ENCODE assay signal across 8 cellular contexts in the genomic region with DNA sequence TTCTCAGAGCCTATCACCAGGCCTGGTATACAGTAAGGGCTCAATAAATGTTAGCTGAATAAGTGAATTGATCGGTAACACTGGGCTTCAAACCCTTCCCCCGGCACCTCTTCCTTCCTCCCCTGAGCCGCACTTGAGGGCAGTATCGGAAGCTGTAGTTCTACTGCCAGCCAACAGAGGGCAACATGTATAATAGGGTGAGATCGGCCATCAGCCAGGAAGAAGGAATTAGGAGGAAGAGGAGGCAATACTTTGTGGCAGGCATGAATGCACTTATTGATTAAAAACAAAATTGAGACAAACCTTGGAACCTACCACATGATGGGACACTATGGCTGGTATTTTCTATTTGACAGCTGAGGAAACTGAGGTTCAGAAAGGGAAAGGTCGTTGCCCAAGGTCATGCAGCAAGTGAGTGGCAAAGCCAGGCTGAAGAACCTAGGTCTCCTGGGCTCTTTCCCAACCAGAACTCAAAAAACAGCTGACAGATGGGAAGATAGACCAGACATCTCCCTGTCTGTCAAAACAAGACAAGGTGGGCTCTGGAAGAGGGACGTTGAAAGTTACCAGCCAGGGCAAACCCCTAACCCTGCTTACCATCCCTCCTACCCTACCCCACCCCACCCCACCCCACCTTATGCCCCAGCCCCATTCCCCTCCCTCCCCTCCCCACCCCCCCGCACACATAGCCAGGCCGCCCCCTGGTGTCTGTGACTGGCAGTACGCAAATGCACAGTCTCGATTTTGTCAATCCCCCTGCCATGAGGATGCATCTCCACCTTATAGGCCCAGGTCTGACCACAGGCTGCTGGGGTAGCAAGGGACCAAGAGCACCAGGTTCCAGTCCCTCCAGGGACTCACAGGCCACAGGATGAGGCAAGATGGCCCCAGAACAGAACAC.
A peak's percentile ranks its signal among the peaks of the same experiment; 100 is the strongest.
DNase-seq lines count a peak whose midpoint lies in the region; ATAC-seq and TF ChIP-seq lines count a peak whose summit lies in the region.

No MANE protein-coding gene starts in this region.

- H3K27ac ChIP-seq in right cardiac atrium (ENCODE audit: low read length) (no peak overlapping the region), OCI-LY7 (ENCODE audit: low read depth, low read length, poor library complexity, severe bottlenecking) (no peak overlapping the region)

- no peaks in the 10 kb centered on the region for H4K20me1 ChIP-seq in OCI-LY7 (ENCODE audit: insufficient read depth, low read length)

- TF ChIP-seq CTCF in OCI-LY7 (conservative IDR thresholded peaks at IDR 0.05; ENCODE audit: low read length): peak; percentile 80

- intact Hi-C loops in Right ventricle myocardium inferior (cut with DNase I): no loop called here
- intact Hi-C loops in right cardiac atrium (cut with DNase I): loop anchor here in 1 of 4 donors (10.0 kb wide), 1 partner anchor 173 kb away; no protein-coding TSS in a partner anchor
- intact Hi-C loops in OCI-LY7 (cut with micrococcal nuclease; ENCODE audit: unreplicated experiment): loop anchor here (1.0 kb wide), 4 partner anchors 72 to 189 kb away; no protein-coding TSS in a partner anchor

- no peak overlapping the region for H3K4me2 ChIP-seq in OCI-LY7 (ENCODE audit: low read length)

- H3K4me3 ChIP-seq in right cardiac atrium (ENCODE audit: low read length) (no peak overlapping the region), OCI-LY7 (ENCODE audit: low read depth, low read length, poor library complexity, severe bottlenecking) (no peak overlapping the region)

- no peaks in the 10 kb centered on the region for H3K27me3 ChIP-seq in right cardiac atrium (ENCODE audit: control insufficient read depth, insufficient read depth)

- no peaks in the 10 kb centered on the region for H3K9me2 ChIP-seq in OCI-LY7 (ENCODE audit: insufficient read depth, low read length)

- no peaks in the 10 kb centered on the region for H3K36me3 ChIP-seq in OCI-LY7 (ENCODE audit: insufficient read depth, low read length)

- ATAC-seq in Right ventricle myocardium inferior: peak; percentile 33
- no peak for ATAC-seq in right cardiac atrium
- ATAC-seq in GM19467 (IDR thresholded peaks at IDR 0.05; ENCODE audit: unreplicated experiment): no peak
- no peak for ATAC-seq in GM21717 (IDR thresholded peaks at IDR 0.05; ENCODE audit: unreplicated experiment)

- H3K9me3 ChIP-seq in right cardiac atrium (ENCODE audit: control insufficient read depth, low read length) (no peaks in the 10 kb centered on the region), OCI-LY7 (ENCODE audit: low read length) (no peaks in the 10 kb centered on the region)

- no TSS peak for BruUV-seq in OCI-LY7 (replicated peaks; lab: Mats Ljungman, UMichigan)

- DNase-seq in Right ventricle myocardium inferior (ENCODE audit: missing footprints): no peak
- DNase-seq in right cardiac atrium: no peak
- DNase-seq in OCI-LY7 (ENCODE audit: low spot score): peak; percentile 73
- peak; percentile 73 for DNase-seq in activated T-cell treated with anti-CD3 and anti-CD28 coated beads, Interleukin-2, amount 50 U/mL, for 1 hour
- DNase-seq in fibroblast of peridontal ligament (ENCODE audit: extremely low read depth): peak; percentile 9
- DNase-seq in stimulated activated CD4-positive, alpha-beta T cell treated with anti-CD3 and anti-CD28 coated beads, Interleukin-12 subunit alpha, Interleukin-12 subunit beta, amount 100 ng/mL, for 4 hours: peak; percentile 68

- no peaks in the 10 kb centered on the region for H3K4me1 ChIP-seq in right cardiac atrium (ENCODE audit: control insufficient read depth, insufficient read depth, low read length)
- H3K4me1 ChIP-seq in OCI-LY7 (ENCODE audit: insufficient read depth, low read length, poor library complexity, severe bottlenecking): peaks cover 24% of the 10 kb centered on the region

- CTCF ChIA-PET in OCI-LY7 (lab: Charles Lee; ENCODE audit: unreplicated experiment): interaction anchor here (0.8 to 1.5 kb wide), 4 partner anchors 8 to 103 kb away, joined by 3 to 6 read pairs (median 4); no protein-coding TSS in a partner anchor

- POLR2A ChIA-PET in OCI-LY7 (lab: Charles Lee): interaction anchor here (0.6 to 0.7 kb wide), 2 partner anchors 11 to 15 kb away, joined by 3 read pairs; no protein-coding TSS in a partner anchor

- no peaks in the 10 kb centered on the region for H3K79me2 ChIP-seq in OCI-LY7 (ENCODE audit: insufficient read depth, low read depth, low read length)

- H2AFZ ChIP-seq in OCI-LY7 (ENCODE audit: low read length): no peak overlapping the region

- WGBS in right cardiac atrium: 62% methylated on average over 11 of the region's 11 CpGs

Comparison
In these comparisons a context has a peak if more than half of its experiments do, and no peak if none do; other contexts are left out.
1. DNase-seq: peak in OCI-LY7 (single experiment), activated T-cell treated with anti-CD3 and anti-CD28 coated beads, Interleukin-2, amount 50 U/mL, for 1 hour (single experiment), fibroblast of peridontal ligament (single experiment) and stimulated activated CD4-positive, alpha-beta T cell treated with anti-CD3 and anti-CD28 coated beads, Interleukin-12 subunit alpha, Interleukin-12 subunit beta, amount 100 ng/mL, for 4 hours (single experiment); none in Right ventricle myocardium inferior (single experiment) and right cardiac atrium (0 of 3).